1 cellular context compared by ENCODE assay signal in the genomic region with DNA sequence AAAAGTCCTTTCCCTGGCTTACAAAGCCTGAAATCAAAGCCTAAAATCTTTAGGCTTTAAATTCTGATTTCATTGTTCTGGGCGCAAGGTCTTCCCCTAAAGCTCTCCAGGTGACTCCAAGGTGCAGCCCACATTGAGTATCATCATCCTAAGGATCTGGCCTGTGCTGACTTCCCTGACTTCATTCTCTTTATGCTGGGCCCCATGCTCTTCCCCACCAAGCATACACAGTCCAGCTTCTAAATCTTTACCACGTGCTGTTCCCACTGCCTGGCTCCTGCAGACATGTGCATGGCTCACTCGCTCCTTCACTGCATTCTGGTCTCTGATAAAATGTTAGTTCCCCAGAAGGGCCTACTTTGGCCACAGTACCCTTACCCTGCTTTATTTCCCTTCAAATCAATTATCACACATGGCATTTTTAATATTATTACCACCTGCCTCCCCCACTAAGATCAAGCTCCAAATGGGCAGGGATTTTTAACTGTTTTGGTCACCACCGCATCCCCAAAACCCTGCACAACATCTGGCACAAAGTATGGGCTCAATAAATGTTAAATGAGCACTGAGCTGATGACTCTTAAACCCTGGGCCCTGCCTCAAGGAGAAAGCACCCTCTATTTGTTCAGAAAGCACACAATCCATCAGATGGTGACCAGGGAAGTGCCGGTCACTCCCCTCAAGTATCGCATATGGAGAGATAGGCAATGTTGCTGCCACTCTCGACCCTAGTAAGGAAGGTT.
TF ChIP-seq lines count a peak whose summit lies in the region.

No MANE protein-coding gene starts in this region.

TF ChIP-seq in IMR-90, 13 proteins besides CTCF, POLR2A, EP300 and RAD21:
- TF ChIP-seq, protein P1, sequence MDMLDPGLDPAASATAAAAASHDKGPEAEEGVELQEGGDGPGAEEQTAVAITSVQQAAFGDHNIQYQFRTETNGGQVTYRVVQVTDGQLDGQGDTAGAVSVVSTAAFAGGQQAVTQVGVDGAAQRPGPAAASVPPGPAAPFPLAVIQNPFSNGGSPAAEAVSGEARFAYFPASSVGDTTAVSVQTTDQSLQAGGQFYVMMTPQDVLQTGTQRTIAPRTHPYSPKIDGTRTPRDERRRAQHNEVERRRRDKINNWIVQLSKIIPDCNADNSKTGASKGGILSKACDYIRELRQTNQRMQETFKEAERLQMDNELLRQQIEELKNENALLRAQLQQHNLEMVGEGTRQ (IDR thresholded peaks at IDR 0.05; ENCODE audit: low read depth, low read length): no peak
- no peak for TF ChIP-seq MXI1 (IDR thresholded peaks at IDR 0.05; ENCODE audit: borderline replicate concordance, low read depth, low read length)
- TF ChIP-seq BHLHE40 (IDR thresholded peaks at IDR 0.05; ENCODE audit: low read depth, low read length): no peak
- TF ChIP-seq RCOR1 (IDR thresholded peaks at IDR 0.05; ENCODE audit: insufficient replicate concordance, low read length): no peak
- TF ChIP-seq NFE2L2 (IDR thresholded peaks at IDR 0.05; ENCODE audit: low read depth, low read length): no peak
- TF ChIP-seq MAFK (IDR thresholded peaks at IDR 0.05; ENCODE audit: low read depth, low read length): no peak
- TF ChIP-seq CEBPB (IDR thresholded peaks at IDR 0.05; ENCODE audit: low read depth, low read length): no peak
- TF ChIP-seq CHD1 (IDR thresholded peaks at IDR 0.05; ENCODE audit: low read depth, low read length): no peak
- TF ChIP-seq, protein P2, sequence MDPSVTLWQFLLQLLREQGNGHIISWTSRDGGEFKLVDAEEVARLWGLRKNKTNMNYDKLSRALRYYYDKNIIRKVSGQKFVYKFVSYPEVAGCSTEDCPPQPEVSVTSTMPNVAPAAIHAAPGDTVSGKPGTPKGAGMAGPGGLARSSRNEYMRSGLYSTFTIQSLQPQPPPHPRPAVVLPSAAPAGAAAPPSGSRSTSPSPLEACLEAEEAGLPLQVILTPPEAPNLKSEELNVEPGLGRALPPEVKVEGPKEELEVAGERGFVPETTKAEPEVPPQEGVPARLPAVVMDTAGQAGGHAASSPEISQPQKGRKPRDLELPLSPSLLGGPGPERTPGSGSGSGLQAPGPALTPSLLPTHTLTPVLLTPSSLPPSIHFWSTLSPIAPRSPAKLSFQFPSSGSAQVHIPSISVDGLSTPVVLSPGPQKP (IDR thresholded peaks at IDR 0.05; ENCODE audit: borderline replicate concordance, low read depth, low read length): no peak
- no peak for TF ChIP-seq MAZ (IDR thresholded peaks at IDR 0.05; ENCODE audit: borderline replicate concordance, low read depth, low read length)
- TF ChIP-seq RFX5 (IDR thresholded peaks at IDR 0.05; ENCODE audit: low read depth, low read length): no peak
- no peak for TF ChIP-seq SMC3 (IDR thresholded peaks at IDR 0.05; ENCODE audit: low read depth, low read length)
- no peak for TF ChIP-seq FOS (IDR thresholded peaks at IDR 0.05; ENCODE audit: low read depth, low read length)
